In genomic region chr1:228378453-228379164, GRCh38 we compare ENCODE assay signal across 8 cellular contexts. TPM values are rescaled to one million over a fixed set of nuclear protein-coding genes. Genes with fewer than 3 reads are reported as not detected.
A peak's percentile ranks its signal among the peaks of the same experiment; 100 is the strongest.
DNase-seq lines count a peak whose midpoint lies in the region; ATAC-seq and TF ChIP-seq lines count a peak whose summit lies in the region.
"Had no signal": no experiment of that assay in that cellular context is flagged by ENCODE, and none has a peak within 500 bp of the region (broad histone marks: within the 10 kb centered on the region; RNA-seq: fewer than 3 reads in every experiment).

No MANE protein-coding gene starts in this region.

- no peaks in the 10 kb centered on the region for H3K36me3 ChIP-seq in mucosa of descending colon (ENCODE audit: low read depth)
- H3K36me3 ChIP-seq: neutrophil had no signal

- H3K9me3 ChIP-seq in mucosa of descending colon: no peaks in the 10 kb centered on the region
- H3K9me3 ChIP-seq: neutrophil had no signal

- DNase-seq in NCI-H526 (lab: John Stamatoyannopoulos, UW) (peak; percentile 62 to 83), activated T-cell treated with anti-CD3 and anti-CD28 coated beads for 1 hour (ENCODE audit: low read depth) (peak; percentile 45), epithelial cell of proximal tubule (ENCODE audit: low read depth) (no peak), mucosa of descending colon (peak; percentile 52 to 76 (median 73))
- DNase-seq in stimulated activated CD8-positive, alpha-beta memory T cell treated with anti-CD3 and anti-CD28 coated beads, Interleukin-4, amount 100 ng/mL, for 24 hours (ENCODE audit: low read depth): peak; percentile 20

- intact Hi-C loops in mucosa of descending colon (cut with DNase I, micrococcal nuclease): no loop called here

- H3K4me3 ChIP-seq in epithelial cell of proximal tubule (ENCODE audit: low read depth, low read length) (peak overlapping the region; percentile 60), mucosa of descending colon (no peak overlapping the region)

- TF ChIP-seq CTCF in epithelial cell of proximal tubule (conservative IDR thresholded peaks at IDR 0.05; ENCODE audit: low read depth, low read length): peak; percentile 53
- TF ChIP-seq CTCF in mucosa of descending colon (IDR thresholded peaks at IDR 0.05): peak; percentile 7

- peaks cover 11% of the 10 kb centered on the region for H3K4me1 ChIP-seq in mucosa of descending colon (ENCODE audit: low read depth)

- ATAC-seq in GM19351 (IDR thresholded peaks at IDR 0.05; ENCODE audit: unreplicated experiment) (peak; percentile 43), mucosa of descending colon (peak; percentile 69), GM21390 (IDR thresholded peaks at IDR 0.05; ENCODE audit: unreplicated experiment) (no peak)

RNA-seq across cellular contexts. Expression of gene TRIM11, which starts 28.0 kb away (rescaled TPM):
- total RNA-seq in epithelial cell of proximal tubule (40.2 and 40.3 TPM in 2 replicates), mucosa of descending colon (10 to 100 TPM; 32.1 to 40.4 (median 35.0) TPM)

RNA-seq across cellular contexts. Expression of gene TRIM17, which starts 38.1 kb away (rescaled TPM):
- total RNA-seq in epithelial cell of proximal tubule (1.7 and 10.4 TPM in 2 replicates), mucosa of descending colon (under 1 TPM in 2 of 3 donors, not detected in 1; 0.39 to 0.76 TPM)
